In genomic region chr3:9218514-9218846, GRCh38 we compare ENCODE assay signal across 30 cellular contexts.
"Had no signal": no experiment of that assay in that cellular context is flagged by ENCODE, and none has a peak within 500 bp of the region (broad histone marks: within the 10 kb centered on the region; RNA-seq: fewer than 3 reads in every experiment).

No MANE protein-coding gene starts in this region.

- H3K9me3 Mint-ChIP-seq: naive thymus-derived CD8-positive, alpha-beta T cell; natural killer cell treated with Interleukin-12 subunit alpha and Interleukin-12 subunit beta and Interleukin-15 and Interleukin-18, amount 100 ng/mL, for 72 hours; nephron progenitor cell; neural crest cell; stimulated activated naive CD8-positive, alpha-beta T cell treated with anti-CD3 and anti-CD28 coated beads, Interleukin-15, amount 100 ng/mL, for 72 hours had no signal

- H3K27ac ChIP-seq: ovary, parathyroid adenoma, psoas muscle, right lobe of liver, sigmoid colon, suprapubic skin, testis, tibial artery, transverse colon, vagina had no signal

- H3K4me3 ChIP-seq: ovary, psoas muscle, right lobe of liver, sigmoid colon, suprapubic skin, testis, tibial artery, transverse colon, vagina had no signal

- H3K27ac Mint-ChIP-seq: naive thymus-derived CD8-positive, alpha-beta T cell; natural killer cell treated with Interleukin-12 subunit alpha and Interleukin-12 subunit beta and Interleukin-15 and Interleukin-18, amount 100 ng/mL, for 72 hours; nephron progenitor cell; progenitor cell of endocrine pancreas; stimulated activated memory B cell treated with anti-CD40 and anti-IgM and Interleukin-4, amounts not matched to agents 10 μg/mL and 1 μg/mL and 100 μg/mL, for 72 hours; stimulated activated naive CD8-positive, alpha-beta T cell treated with anti-CD3 and anti-CD28 coated beads, Interleukin-15, amount 100 ng/mL, for 72 hours; type B pancreatic cell had no signal

- H3K36me3 ChIP-seq: ovary, right lobe of liver, sigmoid colon, suprapubic skin, tibial artery, transverse colon, vagina had no signal

- H3K4me3 Mint-ChIP-seq: naive thymus-derived CD8-positive, alpha-beta T cell; natural killer cell treated with Interleukin-12 subunit alpha and Interleukin-12 subunit beta and Interleukin-15 and Interleukin-18, amount 100 ng/mL, for 72 hours; nephron progenitor cell; neural crest cell; stimulated activated memory B cell treated with anti-CD40 and anti-IgM and Interleukin-4, amounts not matched to agents 10 μg/mL and 1 μg/mL and 100 μg/mL, for 72 hours; stimulated activated naive CD8-positive, alpha-beta T cell treated with anti-CD3 and anti-CD28 coated beads, Interleukin-15, amount 100 ng/mL, for 72 hours; type B pancreatic cell had no signal

- ATAC-seq: naive thymus-derived CD8-positive, alpha-beta T cell; natural killer cell treated with Interleukin-12 subunit alpha and Interleukin-12 subunit beta and Interleukin-15 and Interleukin-18, amount 100 ng/mL, for 72 hours; psoas muscle; right cardiac atrium; right lobe of liver; stimulated activated memory B cell treated with anti-CD40 and anti-IgM and Interleukin-4, amounts not matched to agents 10 μg/mL and 1 μg/mL and 100 μg/mL, for 72 hours; stimulated activated naive CD8-positive, alpha-beta T cell treated with anti-CD3 and anti-CD28 coated beads, Interleukin-15, amount 100 ng/mL, for 72 hours; stimulated activated naive CD8-positive, alpha-beta T cell treated with anti-CD3 and anti-CD28 coated beads, Interleukin-15, Interleukin-2, amounts not matched to agents 100 U/mL and 50 U/mL, for 24 hours had no signal

- H3K9ac ChIP-seq: parathyroid adenoma had no signal

- DNase-seq: naive thymus-derived CD8-positive, alpha-beta T cell; nephron progenitor cell; occipital lobe; ovary; posterior cingulate gyrus; psoas muscle; right cardiac atrium; right lobe of liver; sigmoid colon; small intestine; stimulated activated CD4-positive, alpha-beta T cell treated with anti-CD3 and anti-CD28 coated beads, Interleukin-15, amount 100 ng/mL, for 24 hours; stimulated activated CD4-positive, alpha-beta T cell treated with anti-CD3 and anti-CD28 coated beads, Interleukin-2, amount 100 ng/mL, for 24 hours; stimulated activated CD4-positive, alpha-beta T cell treated with anti-CD3 and anti-CD28 coated beads, Interleukin-2, amount 100 ng/mL, for 48 hours; stimulated activated CD4-positive, alpha-beta T cell treated with anti-CD3 and anti-CD28 coated beads, Interleukin-4, amount 100 ng/mL, for 4 hours; stimulated activated CD8-positive, alpha-beta memory T cell treated with anti-CD3 and anti-CD28 coated beads, Interleukin-4, amount 100 ng/mL, for 48 hours; stimulated activated naive CD4-positive, alpha-beta T cell; stimulated activated naive CD8-positive, alpha-beta T cell treated with anti-CD3 and anti-CD28 coated beads, Interleukin-15, amount 100 ng/mL, for 72 hours; stimulated activated naive CD8-positive, alpha-beta T cell treated with anti-CD3 and anti-CD28 coated beads, Interleukin-15, Interleukin-2, amounts not matched to agents 100 U/mL and 50 U/mL, for 24 hours; substantia nigra; testis; tibial artery; transverse colon had no signal

- H2AFZ ChIP-seq: parathyroid adenoma had no signal

- H3K27me3 ChIP-seq: ovary, right lobe of liver, sigmoid colon, suprapubic skin, testis, tibial artery, transverse colon, vagina had no signal

- H3K79me2 ChIP-seq: parathyroid adenoma had no signal

- H3K36me3 Mint-ChIP-seq: naive thymus-derived CD8-positive, alpha-beta T cell; natural killer cell treated with Interleukin-12 subunit alpha and Interleukin-12 subunit beta and Interleukin-15 and Interleukin-18, amount 100 ng/mL, for 72 hours; stimulated activated memory B cell treated with anti-CD40 and anti-IgM and Interleukin-4, amounts not matched to agents 10 μg/mL and 1 μg/mL and 100 μg/mL, for 72 hours had no signal

- H3K4me1 Mint-ChIP-seq: naive thymus-derived CD8-positive, alpha-beta T cell; stimulated activated memory B cell treated with anti-CD40 and anti-IgM and Interleukin-4, amounts not matched to agents 10 μg/mL and 1 μg/mL and 100 μg/mL, for 72 hours had no signal

- H3K27me3 Mint-ChIP-seq: progenitor cell of endocrine pancreas; stimulated activated naive CD8-positive, alpha-beta T cell treated with anti-CD3 and anti-CD28 coated beads, Interleukin-15, amount 100 ng/mL, for 72 hours; type B pancreatic cell had no signal

- H3K9me3 ChIP-seq: ovary, psoas muscle, right lobe of liver, sigmoid colon, suprapubic skin, testis, tibial artery, transverse colon, vagina had no signal

- H3K4me1 ChIP-seq: psoas muscle, right lobe of liver, sigmoid colon, testis, tibial artery, transverse colon, vagina had no signal
